ENCODE assay signal across 20 cellular contexts in genomic region chr5:76930083-76930482, GRCh38. TPM values are rescaled to one million over a fixed set of nuclear protein-coding genes. Genes with fewer than 3 reads are reported as not detected.
DNase-seq lines count a peak whose midpoint lies in the region; TF ChIP-seq lines count a peak whose summit lies in the region.
"Had no signal": no experiment of that assay in that cellular context is flagged by ENCODE, and none has a peak within 500 bp of the region (broad histone marks: within the 10 kb centered on the region; RNA-seq: fewer than 3 reads in every experiment).

No MANE protein-coding gene starts in this region.

- peak in 16 of 61 donors; percentile 4 to 70 (median 18) for DNase-seq in caudate nucleus (lab: John Stamatoyannopoulos, UW)
- DNase-seq in middle frontal gyrus (ENCODE audit: extremely low spot score, low spot score) = peak; percentile 58
- DNase-seq in pons (ENCODE audit: low spot score) = peak; percentile 13
- no peak for DNase-seq in NCI-H1694 treated with DMSO at 0.1 percent for 48 hours (lab: John Stamatoyannopoulos, UW)
- DNase-seq in uterus = no peak
- no peak for DNase-seq in H4 (ENCODE audit: low spot score)
- DNase-seq: CD4-positive, CD25-positive, alpha-beta regulatory T cell; CD8-positive, alpha-beta T cell; DMS 273 treated with DMSO at 0.1 percent for 48 hours; DMS79; EL; GDM1; GM23248; HFFc6 had no signal

- TF ChIP-seq POLR2A in uterus (IDR thresholded peaks at IDR 0.05) = no peak

- H3K4me3 ChIP-seq in uterus = no peak overlapping the region
- H3K4me3 ChIP-seq: BLaER1, GM12878, GM23248, HAP-1 had no signal

- H3K9me3 ChIP-seq in uterus = no peaks in the 10 kb centered on the region
- H3K9me3 ChIP-seq: BLaER1 had no signal

- no peaks in the 10 kb centered on the region for H3K27me3 ChIP-seq in uterus
- H3K27me3 ChIP-seq: BLaER1 had no signal

- TF ChIP-seq CTCF in uterus (IDR thresholded peaks at IDR 0.05) = no peak

- no peaks in the 10 kb centered on the region for H3K4me1 ChIP-seq in uterus
- H3K4me1 ChIP-seq: BLaER1 had no signal

- H3K27ac ChIP-seq in caudate nucleus (ENCODE audit: low read depth, low read length) (peak overlapping the region; percentile 54), uterus (no peak overlapping the region)
- H3K27ac ChIP-seq: BLaER1, C4-2B, GM23248 had no signal

- H3K36me3 ChIP-seq in uterus = no peaks in the 10 kb centered on the region
- H3K36me3 ChIP-seq: BLaER1, HAP-1 had no signal

- intact Hi-C loops in uterus (cut with DNase I; ENCODE audit: low total_unique reads) = no loop called here

RNA-seq across cellular contexts. Expression of gene CRHBP, which starts 22.8 kb away (rescaled TPM):
- 1 to 10 TPM in 3 of 4 donors, not detected in 1; 1.3 to 8.1 (median 7.0) TPM for total RNA-seq in uterus
- not detected in 2 replicates for total RNA-seq in H4 (2014; rRNA removed; shearing (Covaris generic))
- total RNA-seq: A172; A673; CD8-positive, alpha-beta T cell; GM12878; GM23248; HFFc6 had no signal

Comparison
In these comparisons a context has a peak if more than half of its experiments do, and no peak if none do; other contexts are left out.
1. DNase-seq: peak in middle frontal gyrus (single experiment) and pons (single experiment); none in NCI-H1694 treated with DMSO at 0.1 percent for 48 hours (single experiment), uterus (0 of 2) and H4 (single experiment).